In genomic region chr2:124187948-124188347, GRCh38 we compare ENCODE assay signal across 22 cellular contexts.
"Had no signal": no experiment of that assay in that cellular context is flagged by ENCODE, and none has a peak within 500 bp of the region (broad histone marks: within the 10 kb centered on the region; RNA-seq: fewer than 3 reads in every experiment).

No MANE protein-coding gene starts in this region.

- DNase-seq: effector memory CD4-positive, alpha-beta T cell; gastrocnemius medialis; heart right ventricle; hypothalamus; islet precursor cell; mammary epithelial cell; naive thymus-derived CD4-positive, alpha-beta T cell; nephron progenitor cell; stimulated activated CD4-positive, alpha-beta T cell treated with anti-CD3 and anti-CD28 coated beads, Interleukin-2, amount 100 ng/mL, for 24 hours; stimulated activated CD4-positive, alpha-beta T cell treated with anti-CD3 and anti-CD28 coated beads, Interleukin-4, amount 100 ng/mL, for 4 hours; stimulated activated naive B cell treated with anti-CD40 and anti-IgM and Interleukin-4, amounts not matched to agents 10 μg/mL and 1 μg/mL and 100 μg/mL, for 72 hours; stimulated activated naive CD8-positive, alpha-beta T cell treated with anti-CD3 and anti-CD28 coated beads, Interleukin-15, amount 100 ng/mL, for 72 hours; testis; upper lobe of right lung had no signal

- H3K4me3 ChIP-seq: esophagus muscularis mucosa, gastrocnemius medialis, heart right ventricle, skin epidermis, testis, tibial nerve, upper lobe of right lung, vagina had no signal

- H3K27ac ChIP-seq: esophagus muscularis mucosa, gastrocnemius medialis, heart right ventricle, neutrophil, skin epidermis, testis, tibial nerve, upper lobe of right lung, vagina had no signal

- H3K4me1 ChIP-seq: esophagus muscularis mucosa, gastrocnemius medialis, testis, tibial nerve, upper lobe of right lung, vagina had no signal

- H3K36me3 ChIP-seq: esophagus muscularis mucosa, gastrocnemius medialis, heart right ventricle, neutrophil, tibial nerve, upper lobe of right lung, vagina had no signal

- H3K27me3 ChIP-seq: esophagus muscularis mucosa, gastrocnemius medialis, heart right ventricle, neutrophil, testis, tibial nerve, upper lobe of right lung, vagina had no signal

- ATAC-seq: gastrocnemius medialis; heart right ventricle; left lobe of liver; naive thymus-derived CD4-positive, alpha-beta T cell; sciatic nerve; stimulated activated naive B cell treated with anti-CD40 and anti-IgM and Interleukin-4, amounts not matched to agents 10 μg/mL and 1 μg/mL and 100 μg/mL, for 72 hours; stimulated activated naive CD8-positive, alpha-beta T cell treated with anti-CD3 and anti-CD28 coated beads, Interleukin-15, amount 100 ng/mL, for 72 hours; upper lobe of right lung had no signal

- H3K9me3 ChIP-seq: esophagus muscularis mucosa, gastrocnemius medialis, heart right ventricle, neutrophil, testis, tibial nerve, upper lobe of right lung, vagina had no signal

- FAIRE-seq: endometrium had no signal
